In genomic region chr10:120942806-120943413, GRCh38 we compare ENCODE assay signal across 8 cellular contexts.
DNase-seq lines count a peak whose midpoint lies in the region; ATAC-seq and TF ChIP-seq lines count a peak whose summit lies in the region.

No MANE protein-coding gene starts in this region.

- H3K27ac Mint-ChIP-seq in CD8-positive, alpha-beta memory T cell = peak overlapping the region in 1 of 8 donors; percentile 19
- H3K27ac Mint-ChIP-seq in naive thymus-derived CD4-positive, alpha-beta T cell = no peak overlapping the region
- no peak overlapping the region for H3K27ac Mint-ChIP-seq in stimulated activated effector memory CD8-positive, alpha-beta T cell treated with anti-CD3 and anti-CD28 coated beads, Interleukin-12 subunit alpha, Interleukin-12 subunit beta, amount 100 ng/mL, for 72 hours

- H3K9me3 ChIP-seq in CD8-positive, alpha-beta memory T cell (ENCODE audit: low read length) = no peaks in the 10 kb centered on the region
- no peaks in the 10 kb centered on the region for H3K9me3 ChIP-seq in OCI-LY1 (ENCODE audit: low read length)
- H3K9me3 ChIP-seq in naive thymus-derived CD4-positive, alpha-beta T cell (ENCODE audit: control insufficient read depth in 2 of 3, low read length in 3 of 3) = no peaks in the 10 kb centered on the region

- POLR2A ChIA-PET in CD8-positive, alpha-beta memory T cell (lab: Charles Lee) = no interaction called here
- POLR2A ChIA-PET in naive thymus-derived CD4-positive, alpha-beta T cell (lab: Charles Lee) = no interaction called here

- TF ChIP-seq CTCF in OCI-LY1 (IDR thresholded peaks at IDR 0.05; ENCODE audit: low read length) (peak; percentile 79), epithelial cell of esophagus (IDR thresholded peaks at IDR 0.05; ENCODE audit: insufficient read depth, low read depth, low read length, missing control alignments) (peak; percentile 88)

- no peaks in the 10 kb centered on the region for H3K36me3 ChIP-seq in CD8-positive, alpha-beta memory T cell (ENCODE audit: insufficient read depth, low read length)
- H3K36me3 ChIP-seq in OCI-LY1 (ENCODE audit: insufficient read depth, low read length) = no peaks in the 10 kb centered on the region
- no peaks in the 10 kb centered on the region for H3K36me3 ChIP-seq in naive thymus-derived CD4-positive, alpha-beta T cell (ENCODE audit: control insufficient read depth in 2 of 3, insufficient read depth in 3 of 3, low read length in 3 of 3)

- H3K27me3 Mint-ChIP-seq in CD8-positive, alpha-beta memory T cell = peaks cover 18 to 24% of the 10 kb centered on the region in 2 donors
- peaks cover 4 to 44% (median 20%) of the 10 kb centered on the region in 5 donors for H3K27me3 Mint-ChIP-seq in naive thymus-derived CD4-positive, alpha-beta T cell

- H3K4me2 ChIP-seq in OCI-LY1 (ENCODE audit: low read length) = no peak overlapping the region

- H3K4me3 Mint-ChIP-seq in CD8-positive, alpha-beta memory T cell = peak overlapping the region in 3 of 7 donors; percentile 29 to 46 (median 33)
- H3K4me3 Mint-ChIP-seq in naive thymus-derived CD4-positive, alpha-beta T cell = peak overlapping the region in 5 of 10 donors; percentile 25 to 65 (median 32)
- H3K4me3 Mint-ChIP-seq in stimulated activated effector memory CD8-positive, alpha-beta T cell treated with anti-CD3 and anti-CD28 coated beads, Interleukin-12 subunit alpha, Interleukin-12 subunit beta, amount 100 ng/mL, for 72 hours = no peak overlapping the region

- no peaks in the 10 kb centered on the region for H3K4me1 ChIP-seq in CD8-positive, alpha-beta memory T cell (ENCODE audit: insufficient read depth, low read length)
- no peaks in the 10 kb centered on the region for H3K4me1 ChIP-seq in OCI-LY1 (ENCODE audit: insufficient read depth, low read length, severe bottlenecking)
- H3K4me1 ChIP-seq in naive thymus-derived CD4-positive, alpha-beta T cell (ENCODE audit: control insufficient read depth in 2 of 2, insufficient read depth in 2 of 2, low read length in 2 of 2) = no peaks in the 10 kb centered on the region

- peaks cover 0 to 3% (median 0%) of the 10 kb centered on the region in 5 donors for H3K9me3 Mint-ChIP-seq in CD8-positive, alpha-beta memory T cell
- peaks cover 0 to 3% (median 0%) of the 10 kb centered on the region in 11 donors for H3K9me3 Mint-ChIP-seq in naive thymus-derived CD4-positive, alpha-beta T cell
- no peaks in the 10 kb centered on the region for H3K9me3 Mint-ChIP-seq in stimulated activated effector memory CD8-positive, alpha-beta T cell treated with anti-CD3 and anti-CD28 coated beads, Interleukin-12 subunit alpha, Interleukin-12 subunit beta, amount 100 ng/mL, for 72 hours

- no peaks in the 10 kb centered on the region for H3K27me3 ChIP-seq in CD8-positive, alpha-beta memory T cell (ENCODE audit: insufficient read depth, low read length, poor library complexity, severe bottlenecking)
- H3K27me3 ChIP-seq in OCI-LY1 (ENCODE audit: insufficient read depth, low read length) = peaks cover 5% of the 10 kb centered on the region; the same call in 1 of the 2 replicates
- no peaks in the 10 kb centered on the region for H3K27me3 ChIP-seq in naive thymus-derived CD4-positive, alpha-beta T cell (ENCODE audit: control insufficient read depth in 2 of 2, insufficient read depth in 2 of 2, low read length in 2 of 2)

- H3K36me3 Mint-ChIP-seq in CD8-positive, alpha-beta memory T cell = no peaks in the 10 kb centered on the region
- H3K36me3 Mint-ChIP-seq in naive thymus-derived CD4-positive, alpha-beta T cell = peaks cover 0 to 3% (median 0%) of the 10 kb centered on the region in 5 donors
- no peaks in the 10 kb centered on the region for H3K36me3 Mint-ChIP-seq in stimulated activated effector memory CD8-positive, alpha-beta T cell treated with anti-CD3 and anti-CD28 coated beads, Interleukin-12 subunit alpha, Interleukin-12 subunit beta, amount 100 ng/mL, for 72 hours

- H4K20me1 ChIP-seq in OCI-LY1 (ENCODE audit: insufficient read depth, low read length) = no peaks in the 10 kb centered on the region

- CTCF ChIA-PET in CD8-positive, alpha-beta memory T cell (lab: Charles Lee) = interaction anchor here (0.7 to 1.4 kb wide), 4 partner anchors 11 to 957 kb away, joined by 3 to 4 read pairs (median 3); no protein-coding TSS in a partner anchor
- CTCF ChIA-PET in naive thymus-derived CD4-positive, alpha-beta T cell (lab: Charles Lee) = no interaction called here

- no peak overlapping the region for H3K9ac ChIP-seq in OCI-LY1 (ENCODE audit: low read length)

- peaks cover 3 to 6% (median 5%) of the 10 kb centered on the region in 3 donors for H3K4me1 Mint-ChIP-seq in CD8-positive, alpha-beta memory T cell
- peaks cover 0 to 11% (median 5%) of the 10 kb centered on the region in 7 donors for H3K4me1 Mint-ChIP-seq in naive thymus-derived CD4-positive, alpha-beta T cell
- H3K4me1 Mint-ChIP-seq in stimulated activated effector memory CD8-positive, alpha-beta T cell treated with anti-CD3 and anti-CD28 coated beads, Interleukin-12 subunit alpha, Interleukin-12 subunit beta, amount 100 ng/mL, for 72 hours = no peaks in the 10 kb centered on the region

- H2AFZ ChIP-seq in OCI-LY1 (ENCODE audit: low read length) = no peak overlapping the region

- H3K79me2 ChIP-seq in OCI-LY1 (ENCODE audit: insufficient read depth, low read length) = no peaks in the 10 kb centered on the region

- no peak overlapping the region for H3K4me3 ChIP-seq in CD8-positive, alpha-beta memory T cell (ENCODE audit: low read length)
- H3K4me3 ChIP-seq in OCI-LY1 (ENCODE audit: low read depth, low read length, poor library complexity, severe bottlenecking) (no peak overlapping the region), epithelial cell of esophagus (ENCODE audit: low read length) (no peak overlapping the region)
- H3K4me3 ChIP-seq in naive thymus-derived CD4-positive, alpha-beta T cell (ENCODE audit: low read length) = no peak overlapping the region

- no peaks in the 10 kb centered on the region for H3K9me2 ChIP-seq in OCI-LY1 (ENCODE audit: low read depth, low read length)

- peak; percentile 48 to 72 (median 56) for DNase-seq in CD8-positive, alpha-beta memory T cell
- DNase-seq in HK-2 (ENCODE audit: unreplicated experiment) (peak; percentile 82), activated T-cell treated with anti-CD3 and anti-CD28 coated beads for 1 hour (ENCODE audit: low read depth) (peak; percentile 62), epithelial cell of esophagus (ENCODE audit: low read depth) (peak; percentile 85)
- peak; percentile 29 to 81 (median 58) for DNase-seq in naive thymus-derived CD4-positive, alpha-beta T cell
- peak; percentile 66 to 87 for DNase-seq in stimulated activated effector memory CD8-positive, alpha-beta T cell treated with anti-CD3 and anti-CD28 coated beads, Interleukin-12 subunit alpha, Interleukin-12 subunit beta, amount 100 ng/mL, for 72 hours (ENCODE audit: low spot score in 2 of 2)

- peak; percentile 95 for ATAC-seq in GM19452 (IDR thresholded peaks at IDR 0.05; ENCODE audit: unreplicated experiment)
- peak; percentile 90 for ATAC-seq in naive thymus-derived CD4-positive, alpha-beta T cell
- ATAC-seq in stimulated activated effector memory CD8-positive, alpha-beta T cell treated with anti-CD3 and anti-CD28 coated beads, Interleukin-12 subunit alpha, Interleukin-12 subunit beta, amount 100 ng/mL, for 72 hours = peak; percentile 82

- H3K27ac ChIP-seq in CD8-positive, alpha-beta memory T cell (ENCODE audit: low read depth, low read length) = no peak overlapping the region
- H3K27ac ChIP-seq in OCI-LY1 (ENCODE audit: low read depth, low read length, poor library complexity, severe bottlenecking) = no peak overlapping the region
- no peak overlapping the region for H3K27ac ChIP-seq in naive thymus-derived CD4-positive, alpha-beta T cell (ENCODE audit: low read depth, low read length)

- H3F3A ChIP-seq in OCI-LY1 (ENCODE audit: insufficient read depth, low read length) = no peaks in the 10 kb centered on the region

- intact Hi-C loops in naive thymus-derived CD4-positive, alpha-beta T cell (cut with micrococcal nuclease) = loop anchor here (1.0 to 10.0 kb wide), 7 partner anchors 666 to 1762 kb away; no protein-coding TSS in a partner anchor
